ENCODE assay signal across 28 cellular contexts in the genomic region with DNA sequence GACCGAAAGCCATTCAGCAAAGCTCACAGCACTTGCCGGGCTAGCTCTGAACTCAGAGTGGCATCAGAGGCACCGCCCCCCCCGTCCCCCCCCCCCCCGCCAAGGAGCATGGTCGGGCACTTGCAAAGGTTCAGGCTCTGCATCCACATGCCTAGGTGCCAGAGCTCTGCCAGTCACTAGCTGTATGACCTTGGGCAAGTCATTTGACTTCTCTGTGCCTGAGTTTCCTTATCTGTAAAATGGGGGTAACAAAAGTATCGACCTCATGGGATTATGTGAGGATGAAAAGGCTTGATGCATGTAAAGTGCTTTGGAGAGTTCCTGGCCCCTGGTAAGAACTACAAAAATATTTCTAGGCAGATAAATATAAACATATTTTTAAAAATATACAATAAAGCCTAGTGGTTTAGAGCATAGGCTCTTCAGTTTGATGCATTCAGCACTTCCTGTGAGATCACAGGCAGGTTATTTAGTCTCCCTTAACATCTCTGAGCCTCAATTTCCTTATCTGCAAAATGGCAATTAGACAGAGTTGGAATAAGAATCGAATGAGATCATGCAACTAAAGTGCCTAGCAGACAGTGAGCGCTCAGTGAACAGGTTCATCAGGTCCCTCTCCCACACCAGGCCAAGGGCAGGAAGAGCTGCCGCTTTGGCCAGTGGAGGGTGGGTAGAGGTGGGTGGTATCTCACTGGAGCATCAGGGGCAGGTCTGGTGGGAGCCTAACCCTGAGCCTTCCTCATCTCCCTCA.
"Had no signal": no experiment of that assay in that cellular context is flagged by ENCODE, and none has a peak within 500 bp of the region (broad histone marks: within the 10 kb centered on the region; RNA-seq: fewer than 3 reads in every experiment).

No MANE protein-coding gene starts in this region.

- H3K27ac ChIP-seq: left ventricle myocardium inferior, parathyroid adenoma, right atrium auricular region, skin epidermis, stomach, suprapubic skin, thoracic aorta, tibial artery, upper lobe of right lung had no signal

- H3K9me3 Mint-ChIP-seq: natural killer cell treated with Interleukin-12 subunit alpha and Interleukin-12 subunit beta and Interleukin-15 and Interleukin-18, amount 100 ng/mL, for 72 hours had no signal

- H3K79me2 ChIP-seq: parathyroid adenoma had no signal

- H3K4me3 Mint-ChIP-seq: immature natural killer cell; mesothelial cell of epicardium; naive thymus-derived CD4-positive, alpha-beta T cell; natural killer cell treated with Interleukin-12 subunit alpha and Interleukin-12 subunit beta and Interleukin-15 and Interleukin-18, amount 100 ng/mL, for 72 hours; stimulated activated naive B cell treated with anti-CD40 and anti-IgM and Interleukin-4, amounts not matched to agents 10 μg/mL and 1 μg/mL and 100 μg/mL, for 72 hours had no signal

- H3K9ac ChIP-seq: parathyroid adenoma had no signal

- H3K9me3 ChIP-seq: right atrium auricular region, suprapubic skin, thoracic aorta, upper lobe of right lung had no signal

- H3K36me3 Mint-ChIP-seq: immature natural killer cell; mesothelial cell of epicardium; naive thymus-derived CD4-positive, alpha-beta T cell; natural killer cell treated with Interleukin-12 subunit alpha and Interleukin-12 subunit beta and Interleukin-15 and Interleukin-18, amount 100 ng/mL, for 72 hours; stimulated activated naive B cell treated with anti-CD40 and anti-IgM and Interleukin-4, amounts not matched to agents 10 μg/mL and 1 μg/mL and 100 μg/mL, for 72 hours had no signal

- FAIRE-seq: islet of Langerhans, urothelium cell line had no signal

- H3K27me3 ChIP-seq: right atrium auricular region, stomach, upper lobe of right lung had no signal

- H2AFZ ChIP-seq: parathyroid adenoma had no signal

- DNase-seq: hypothalamus; immature natural killer cell; left ventricle myocardium inferior; mesendoderm; naive thymus-derived CD4-positive, alpha-beta T cell; occipital lobe; stimulated activated CD4-positive, alpha-beta T cell treated with anti-CD3 and anti-CD28 coated beads, Interleukin-12 subunit alpha, Interleukin-12 subunit beta, amount 100 ng/mL, for 4 hours; stimulated activated CD4-positive, alpha-beta T cell treated with anti-CD3 and anti-CD28 coated beads, Interleukin-15, amount 100 ng/mL, for 24 hours; stimulated activated CD4-positive, alpha-beta T cell treated with anti-CD3 and anti-CD28 coated beads, Interleukin-2, amount 100 ng/mL, for 24 hours; stimulated activated CD4-positive, alpha-beta T cell treated with anti-CD3 and anti-CD28 coated beads, Interleukin-4, amount 100 ng/mL, for 1 hour; stimulated activated naive B cell treated with anti-CD40 and anti-IgM and Interleukin-4, amounts not matched to agents 10 μg/mL and 1 μg/mL and 100 μg/mL, for 72 hours; stimulated activated naive CD8-positive, alpha-beta T cell treated with anti-CD3 and anti-CD28 coated beads, Interleukin-15, Interleukin-2, amounts not matched to agents 100 U/mL and 50 U/mL, for 24 hours; stomach; tibial artery; trophoblast cell; upper lobe of right lung had no signal

- H3K4me3 ChIP-seq: left ventricle myocardium inferior, lung, right atrium auricular region, skin epidermis, stomach, suprapubic skin, thoracic aorta, tibial artery, upper lobe of right lung had no signal

- H3K4me1 Mint-ChIP-seq: immature natural killer cell; mesothelial cell of epicardium; stimulated activated naive B cell treated with anti-CD40 and anti-IgM and Interleukin-4, amounts not matched to agents 10 μg/mL and 1 μg/mL and 100 μg/mL, for 72 hours had no signal

- H3K4me1 ChIP-seq: left ventricle myocardium inferior, parathyroid adenoma, right atrium auricular region, stomach, suprapubic skin, tibial artery, upper lobe of right lung had no signal

- ATAC-seq: naive thymus-derived CD4-positive, alpha-beta T cell; natural killer cell treated with Interleukin-12 subunit alpha and Interleukin-12 subunit beta and Interleukin-15 and Interleukin-18, amount 100 ng/mL, for 72 hours; sciatic nerve; stimulated activated naive B cell treated with anti-CD40 and anti-IgM and Interleukin-4, amounts not matched to agents 10 μg/mL and 1 μg/mL and 100 μg/mL, for 72 hours; stimulated activated naive CD8-positive, alpha-beta T cell treated with anti-CD3 and anti-CD28 coated beads, Interleukin-15, Interleukin-2, amounts not matched to agents 100 U/mL and 50 U/mL, for 24 hours; upper lobe of right lung had no signal

- H3K36me3 ChIP-seq: left ventricle myocardium inferior, right atrium auricular region, stomach, suprapubic skin, thoracic aorta, tibial artery, upper lobe of right lung had no signal

- H3K27ac Mint-ChIP-seq: immature natural killer cell; mesothelial cell of epicardium; naive thymus-derived CD4-positive, alpha-beta T cell; natural killer cell treated with Interleukin-12 subunit alpha and Interleukin-12 subunit beta and Interleukin-15 and Interleukin-18, amount 100 ng/mL, for 72 hours; progenitor cell of endocrine pancreas; stimulated activated naive B cell treated with anti-CD40 and anti-IgM and Interleukin-4, amounts not matched to agents 10 μg/mL and 1 μg/mL and 100 μg/mL, for 72 hours had no signal
